ENCODE assay signal across 21 cellular contexts in genomic region chr9:87029904-87030303, GRCh38.
"Had no signal": no experiment of that assay in that cellular context is flagged by ENCODE, and none has a peak within 500 bp of the region (broad histone marks: within the 10 kb centered on the region; RNA-seq: fewer than 3 reads in every experiment).

No MANE protein-coding gene starts in this region.

- H3K27me3 Mint-ChIP-seq: activated CD8-positive, alpha-beta memory T cell treated with anti-CD3 and anti-CD28 coated beads, Interleukin-2, amount 10 ng/mL, durations not matched to agents 7 days and 5 days had no signal

- H3K27ac Mint-ChIP-seq: activated CD4-positive, alpha-beta memory T cell treated with anti-CD3 and anti-CD28 coated beads for 36 hours; activated CD4-positive, alpha-beta T cell treated with anti-CD3 and anti-CD28 coated beads for 36 hours; activated CD8-positive, alpha-beta memory T cell treated with anti-CD3 and anti-CD28 coated beads, Interleukin-2, amount 10 ng/mL, durations not matched to agents 7 days and 5 days; naive thymus-derived CD4-positive, alpha-beta T cell had no signal

- H3K4me3 Mint-ChIP-seq: activated CD4-positive, alpha-beta memory T cell treated with anti-CD3 and anti-CD28 coated beads for 36 hours; activated CD4-positive, alpha-beta T cell treated with anti-CD3 and anti-CD28 coated beads for 36 hours; activated CD8-positive, alpha-beta memory T cell treated with anti-CD3 and anti-CD28 coated beads, Interleukin-2, amount 10 ng/mL, durations not matched to agents 7 days and 5 days; naive thymus-derived CD4-positive, alpha-beta T cell had no signal

- H3K4me3 ChIP-seq: adrenal gland, cardiac muscle cell, hepatocyte, left lung, mucosa of descending colon, right atrium auricular region, tibial artery had no signal

- H3K4me1 Mint-ChIP-seq: activated CD4-positive, alpha-beta T cell treated with anti-CD3 and anti-CD28 coated beads for 36 hours; activated CD8-positive, alpha-beta memory T cell treated with anti-CD3 and anti-CD28 coated beads, Interleukin-2, amount 10 ng/mL, durations not matched to agents 7 days and 5 days had no signal

- DNase-seq: activated CD4-positive, alpha-beta memory T cell treated with anti-CD3 and anti-CD28 coated beads for 36 hours; activated CD4-positive, alpha-beta T cell treated with anti-CD3 and anti-CD28 coated beads for 36 hours; activated CD8-positive, alpha-beta memory T cell treated with anti-CD3 and anti-CD28 coated beads, Interleukin-2, amount 10 ng/mL, durations not matched to agents 7 days and 5 days; activated effector memory CD4-positive, alpha-beta T cell treated with Interleukin-2 at 50 U/mL for 16 hours; activated naive CD4-positive, alpha-beta T cell treated with anti-CD3 and anti-CD28 coated beads, Interleukin-2, amount 50 U/mL, for 16 hours; activated T-cell treated with anti-CD3 and anti-CD28 coated beads, Interleukin-2, amount 50 U/mL, for 1 hour; adrenal gland; left lung; mammary epithelial cell; mucosa of descending colon; naive thymus-derived CD4-positive, alpha-beta T cell; nucleus accumbens; small intestine; stimulated activated CD4-positive, alpha-beta T cell treated with anti-CD3 and anti-CD28 coated beads, Interleukin-4, amount 100 ng/mL, for 24 hours; stimulated activated naive CD4-positive, alpha-beta T cell; T-helper 9 cell; tibial artery had no signal

- H3K36me3 Mint-ChIP-seq: activated CD4-positive, alpha-beta memory T cell treated with anti-CD3 and anti-CD28 coated beads for 36 hours; activated CD8-positive, alpha-beta memory T cell treated with anti-CD3 and anti-CD28 coated beads, Interleukin-2, amount 10 ng/mL, durations not matched to agents 7 days and 5 days; naive thymus-derived CD4-positive, alpha-beta T cell had no signal

- H3K9me3 Mint-ChIP-seq: activated CD4-positive, alpha-beta memory T cell treated with anti-CD3 and anti-CD28 coated beads for 36 hours had no signal

- H3K36me3 ChIP-seq: adrenal gland, cardiac muscle cell, left lung, right atrium auricular region, tibial artery had no signal

- H3K27me3 ChIP-seq: adrenal gland, cardiac muscle cell, hepatocyte, left lung, right atrium auricular region, tibial artery had no signal

- H3K27ac ChIP-seq: adrenal gland, cardiac muscle cell, hepatocyte, left lung, right atrium auricular region, tibial artery, VCaP had no signal
